Comparison of ENCODE assay signal across 16 cellular contexts in the genomic region with DNA sequence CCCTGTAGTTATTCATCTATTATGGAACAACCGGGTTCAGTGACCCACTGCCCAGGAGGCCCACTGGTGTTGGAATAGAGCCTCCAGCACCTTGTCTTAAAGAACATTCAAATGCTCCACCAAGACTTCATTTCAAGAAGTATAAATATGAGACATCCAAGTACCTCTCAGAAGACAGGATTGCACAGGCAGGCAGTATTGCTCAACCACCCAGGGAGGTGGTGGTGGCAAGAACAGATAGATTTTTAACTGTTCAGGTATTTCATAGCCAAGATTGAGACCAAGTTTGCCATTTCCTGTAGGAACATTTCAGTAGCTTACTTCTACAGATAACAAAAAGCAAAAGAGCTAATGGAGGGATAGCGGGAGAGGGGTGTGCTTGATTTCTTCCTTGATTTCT.
"Had no signal": no experiment of that assay in that cellular context is flagged by ENCODE, and none has a peak within 500 bp of the region (broad histone marks: within the 10 kb centered on the region; RNA-seq: fewer than 3 reads in every experiment).

No MANE protein-coding gene starts in this region.

- H3K4me1 ChIP-seq: colonic mucosa, heart left ventricle had no signal

- H3K27ac ChIP-seq: colonic mucosa, heart left ventricle, neutrophil, thoracic aorta had no signal

- ATAC-seq: activated CD4-positive, CD25-positive, alpha-beta regulatory T cell treated with anti-CD3 and anti-CD28 coated beads, Interleukin-2, amount 50 U/mL, for 24 hours; activated T-helper 17 cell treated with anti-CD3 and anti-CD28 coated beads, Interleukin-2, amount 50 U/mL, for 72 hours; heart left ventricle; left cardiac atrium; mucosa of descending colon; naive thymus-derived CD4-positive, alpha-beta T cell; stimulated activated effector memory CD8-positive, alpha-beta T cell treated with anti-CD3 and anti-CD28 coated beads, Interleukin-12 subunit alpha, Interleukin-12 subunit beta, amount 100 ng/mL, for 72 hours had no signal

- H3K36me3 ChIP-seq: colonic mucosa, heart left ventricle, neutrophil, thoracic aorta had no signal

- H3K9me3 ChIP-seq: colonic mucosa, heart left ventricle, mucosa of descending colon, neutrophil, thoracic aorta had no signal

- DNase-seq: activated CD4-positive, alpha-beta T cell treated with anti-CD3 and anti-CD28 coated beads, Interleukin-2, amount 50 U/mL, for 4 hours; activated naive CD4-positive, alpha-beta T cell treated with anti-CD3 and anti-CD28 coated beads for 36 hours; colonic mucosa; heart left ventricle; immature natural killer cell; left cardiac atrium; mucosa of descending colon; naive thymus-derived CD4-positive, alpha-beta T cell; retina had no signal

- H3K4me3 ChIP-seq: colonic mucosa, heart left ventricle, mucosa of descending colon, thoracic aorta had no signal

- FAIRE-seq: astrocyte, frontal cortex had no signal

- H3K27me3 ChIP-seq: colonic mucosa, heart left ventricle, neutrophil had no signal
